Comparison of ENCODE assay signal across 18 cellular contexts in the genomic region with DNA sequence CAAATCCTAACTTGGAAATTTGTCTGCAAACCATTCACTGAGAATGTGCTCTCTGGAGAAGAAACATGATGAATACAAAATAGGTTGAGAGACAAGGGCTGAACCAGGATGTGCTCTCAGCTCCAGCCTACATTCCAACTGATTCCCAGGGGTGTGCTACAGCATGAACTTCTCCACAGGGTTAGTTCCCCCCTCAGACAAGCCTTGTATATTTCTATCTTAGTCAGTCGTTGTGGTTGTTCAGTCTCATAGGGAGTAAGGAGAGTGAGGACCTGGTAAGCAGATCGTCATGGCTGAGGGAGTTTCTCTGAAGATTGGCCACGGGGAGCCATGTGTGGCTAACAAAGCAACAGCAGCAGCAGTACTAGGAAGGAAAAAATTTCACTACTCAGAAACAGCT.
DNase-seq lines count a peak whose midpoint lies in the region; ATAC-seq and TF ChIP-seq lines count a peak whose summit lies in the region.
"Had no signal": no experiment of that assay in that cellular context is flagged by ENCODE, and none has a peak within 500 bp of the region (broad histone marks: within the 10 kb centered on the region; RNA-seq: fewer than 3 reads in every experiment).

No MANE protein-coding gene starts in this region.

- H4K8ac ChIP-seq in mesenchymal stem cell (ENCODE audit: low read length), result no peak overlapping the region

- H2BK12ac ChIP-seq in mesenchymal stem cell (ENCODE audit: low read length in 2 of 2), result no peak overlapping the region

- H3K18ac ChIP-seq in mesenchymal stem cell (ENCODE audit: low read depth in 1 of 2, low read length in 2 of 2), result no peak overlapping the region

- H3K4me3 ChIP-seq in PC-3 (ENCODE audit: low read length) (no peak overlapping the region), astrocyte of the cerebellum (ENCODE audit: low read depth, low read length) (no peak overlapping the region), mesenchymal stem cell (ENCODE audit: insufficient read depth in 1 of 2, low read depth in 1 of 2, low read length in 2 of 2) (no peak overlapping the region), SK-N-SH (ENCODE audit: low read depth in 2 of 2, low read length in 1 of 2) (no peak overlapping the region)
- H3K4me3 ChIP-seq: GM23248, K562 had no signal

- no peak overlapping the region for H3K14ac ChIP-seq in mesenchymal stem cell (ENCODE audit: low read length in 2 of 2)

- H3K79me1 ChIP-seq in mesenchymal stem cell (replicated peaks; ENCODE audit: low read length, poor library complexity, severe bottlenecking), result no peaks in the 10 kb centered on the region

- no peak overlapping the region for H3K4ac ChIP-seq in mesenchymal stem cell (ENCODE audit: low read depth in 1 of 2, low read length in 2 of 2)

- in situ Hi-C loops in astrocyte of the cerebellum (cut with HindIII; ENCODE audit: low sequenced_read_pairs), result no loop called here

- H4K20me1 ChIP-seq in PC-3 (ENCODE audit: low read length) (no peaks in the 10 kb centered on the region), SK-N-SH (ENCODE audit: insufficient read depth) (no peaks in the 10 kb centered on the region)

- H2AFZ ChIP-seq in PC-3 (ENCODE audit: low read length), result 0 out of 2 replicates have a peak overlapping the region, but pooled peaks have one; percentile 11
- H2AFZ ChIP-seq in mesenchymal stem cell (ENCODE audit: low read depth, low read length), result no peak overlapping the region
- H2AFZ ChIP-seq in SK-N-SH (ENCODE audit: low read depth), result no peak overlapping the region
- H2AFZ ChIP-seq: GM23248 had no signal

- H3K9ac ChIP-seq in PC-3 (ENCODE audit: low read length) (no peak overlapping the region), mesenchymal stem cell (ENCODE audit: low read length) (no peak overlapping the region), SK-N-SH (no peak overlapping the region)
- H3K9ac ChIP-seq: GM23248 had no signal

- H2BK5ac ChIP-seq in mesenchymal stem cell (ENCODE audit: low read depth, low read length, poor library complexity, severe bottlenecking), result no peak overlapping the region

- CTCF ChIA-PET in PC-3 (lab: Charles Lee), result no interaction called here
- CTCF ChIA-PET in SK-N-SH (lab: Yijun Ruan, JAX), result no interaction called here

- TF ChIP-seq RAD21 in SK-N-SH (IDR thresholded peaks at IDR 0.05; ENCODE audit: low read length), result no peak

- H3K4me1 ChIP-seq in PC-3 (ENCODE audit: insufficient read depth, low read length) (no peaks in the 10 kb centered on the region), mesenchymal stem cell (ENCODE audit: control insufficient read depth, insufficient read depth, low read depth, low read length) (no peaks in the 10 kb centered on the region), SK-N-SH (ENCODE audit: control insufficient read depth in 1 of 2, insufficient read depth in 2 of 2, low read depth in 1 of 2, low read length in 1 of 2) (no peaks in the 10 kb centered on the region)

- H3K27me3 Mint-ChIP-seq in type B pancreatic cell, result no peaks in the 10 kb centered on the region

- H3K27me3 ChIP-seq in PC-3 (ENCODE audit: low read length), result no peaks in the 10 kb centered on the region
- H3K27me3 ChIP-seq in mesenchymal stem cell (ENCODE audit: control insufficient read depth in 1 of 2, insufficient read depth in 1 of 2, low read length in 2 of 2), result no peaks in the 10 kb centered on the region
- no peaks in the 10 kb centered on the region; the same call in 1 of the 2 replicates for H3K27me3 ChIP-seq in SK-N-SH (ENCODE audit: insufficient read depth)

- H2BK15ac ChIP-seq in mesenchymal stem cell (ENCODE audit: low read depth, poor library complexity, severe bottlenecking), result no peak overlapping the region

- no peak for TF ChIP-seq CTCF in PC-3 (conservative IDR thresholded peaks at IDR 0.05; ENCODE audit: low read depth, low read length)
- no peak for TF ChIP-seq CTCF in astrocyte of the cerebellum (IDR thresholded peaks at IDR 0.05; ENCODE audit: low read depth, low read length, missing control alignments)
- TF ChIP-seq CTCF in SK-N-SH (IDR thresholded peaks at IDR 0.05), result no peak
- no peak for TF ChIP-seq CTCF in type B pancreatic cell (conservative IDR thresholded peaks at IDR 0.05)

- H3K4me1 Mint-ChIP-seq in type B pancreatic cell (ENCODE audit: unreplicated experiment), result peaks cover 4% of the 10 kb centered on the region
- H3K4me1 Mint-ChIP-seq: CD14-positive monocyte had no signal

- POLR2A ChIA-PET in PC-3 (lab: Charles Lee; ENCODE audit: unreplicated experiment), result no interaction called here
- POLR2A ChIA-PET in SK-N-SH (lab: Yijun Ruan, JAX), result no interaction called here

- no peaks in the 10 kb centered on the region for H3K9me3 Mint-ChIP-seq in type B pancreatic cell

- H3F3A ChIP-seq in PC-3 (ENCODE audit: low read length, unreplicated experiment) (no peaks in the 10 kb centered on the region), SK-N-SH (replicated peaks; ENCODE audit: insufficient read depth) (no peaks in the 10 kb centered on the region)

- 56% methylated on average over 2 of the region's 3 CpGs for WGBS in mesenchymal stem cell
- 2% methylated on average over 3 of the region's 3 CpGs for WGBS in SK-N-SH (ENCODE audit: low lambda C conversion rate)

- no peak for ATAC-seq in PC-3
- ATAC-seq in GM19455 (IDR thresholded peaks at IDR 0.05; ENCODE audit: unreplicated experiment), result no peak
- ATAC-seq: K562 had no signal

- no peak overlapping the region for H2BK120ac ChIP-seq in mesenchymal stem cell (ENCODE audit: low read depth, low read length)

- H3K4me3 Mint-ChIP-seq in type B pancreatic cell, result no peak overlapping the region
- H3K4me3 Mint-ChIP-seq: CD14-positive monocyte had no signal

- no peak for DNase-seq in PC-3
- peak; percentile 0 for DNase-seq in astrocyte of the cerebellum (ENCODE audit: low read depth)
- DNase-seq in mesenchymal stem cell, result no peak
- no peak for DNase-seq in SK-N-SH
- DNase-seq in type B pancreatic cell (ENCODE audit: extremely low spot score, unreplicated experiment), result no peak
- DNase-seq in NCI-H128 (lab: John Stamatoyannopoulos, UW; ENCODE audit: unreplicated experiment), result no peak
- DNase-seq: ACHN, DMS79 treated with DMSO at 0.1 percent for 48 hours, GM23248, NCI-H1417, NCI-H187 treated with DMSO at 0.1 percent for 48 hours, NCI-H2227 treated with DMSO at 0.1 percent for 48 hours, NCI-H510A treated with DMSO at 0.1 percent for 48 hours, SIG-M5 had no signal

- no peaks in the 10 kb centered on the region for H3K36me3 Mint-ChIP-seq in type B pancreatic cell
- H3K36me3 Mint-ChIP-seq: CD14-positive monocyte had no signal

- no peaks in the 10 kb centered on the region for H3K36me3 ChIP-seq in PC-3 (ENCODE audit: low read depth, low read length)
- no peaks in the 10 kb centered on the region for H3K36me3 ChIP-seq in mesenchymal stem cell (ENCODE audit: control insufficient read depth in 1 of 2, insufficient read depth in 2 of 2, low read depth in 1 of 2, low read length in 2 of 2)
- H3K36me3 ChIP-seq in SK-N-SH (replicated peaks in 1 of 2; ENCODE audit: control insufficient read depth in 1 of 2, insufficient read depth in 2 of 2, low read length in 1 of 2), result no peaks in the 10 kb centered on the region

- H3K9me2 ChIP-seq in PC-3 (replicated peaks; ENCODE audit: low read length) (no peaks in the 10 kb centered on the region), SK-N-SH (no peaks in the 10 kb centered on the region)

- no peak overlapping the region for H2AK5ac ChIP-seq in mesenchymal stem cell (ENCODE audit: low read length, severe bottlenecking)

- H3K4me2 ChIP-seq in PC-3 (ENCODE audit: low read length), result no peak overlapping the region
- H3K4me2 ChIP-seq in mesenchymal stem cell (ENCODE audit: low read length, poor library complexity, severe bottlenecking), result no peak overlapping the region
- H3K4me2 ChIP-seq in SK-N-SH, result no peak overlapping the region

- no peak overlapping the region for H3K23ac ChIP-seq in mesenchymal stem cell (ENCODE audit: low read length in 2 of 2)

- no peak overlapping the region for H3K27ac Mint-ChIP-seq in type B pancreatic cell
- H3K27ac Mint-ChIP-seq: CD14-positive monocyte had no signal

- intact Hi-C loops in PC-3 (cut with micrococcal nuclease), result no loop called here

- no peak overlapping the region for H3K27ac ChIP-seq in PC-3 (ENCODE audit: low read length)
- peak overlapping the region; percentile 56 for H3K27ac ChIP-seq in mesenchymal stem cell (ENCODE audit: low read length, poor library complexity, severe bottlenecking)
- no peak overlapping the region for H3K27ac ChIP-seq in SK-N-SH (ENCODE audit: low read depth in 2 of 2, low read length in 1 of 2)
- H3K27ac ChIP-seq: GM23248, RWPE1 had no signal

- H4K91ac ChIP-seq in mesenchymal stem cell (ENCODE audit: low read length), result no peak overlapping the region

- no peak for TF ChIP-seq EP300 in SK-N-SH (IDR thresholded peaks at IDR 0.05; ENCODE audit: borderline replicate concordance in 1 of 2, low read depth in 1 of 2, low read length in 1 of 2)

- no peaks in the 10 kb centered on the region for H3K9me3 ChIP-seq in PC-3 (ENCODE audit: low read length)
- H3K9me3 ChIP-seq in mesenchymal stem cell (ENCODE audit: control insufficient read depth, low read length), result peaks cover 29% of the 10 kb centered on the region
- no peaks in the 10 kb centered on the region for H3K9me3 ChIP-seq in SK-N-SH

- no peaks in the 10 kb centered on the region for H3K79me2 ChIP-seq in PC-3 (ENCODE audit: low read length)
- H3K79me2 ChIP-seq in SK-N-SH (ENCODE audit: insufficient read depth), result no peaks in the 10 kb centered on the region

- no TSS peak for BruUV-seq in PC-3 (replicated peaks; lab: Mats Ljungman, UMichigan)

TF ChIP-seq in SK-N-SH, 30 proteins besides CTCF, POLR2A, EP300 and RAD21 (continues in another document):
- TF ChIP-seq PBX3 (IDR thresholded peaks at IDR 0.05), result no peak
- TF ChIP-seq POLR2AphosphoS5 (IDR thresholded peaks at IDR 0.05; ENCODE audit: low read depth, low read length), result no peak
- TF ChIP-seq MEF2A (IDR thresholded peaks at IDR 0.05; ENCODE audit: borderline replicate concordance, low read depth), result no peak
- TF ChIP-seq SIN3A (IDR thresholded peaks at IDR 0.05; ENCODE audit: borderline replicate concordance, low read depth, low read length), result no peak
- no peak for TF ChIP-seq SMC3 (IDR thresholded peaks at IDR 0.05; ENCODE audit: low read depth, low read length)
